8 cellular contexts compared by ENCODE assay signal in the genomic region with DNA sequence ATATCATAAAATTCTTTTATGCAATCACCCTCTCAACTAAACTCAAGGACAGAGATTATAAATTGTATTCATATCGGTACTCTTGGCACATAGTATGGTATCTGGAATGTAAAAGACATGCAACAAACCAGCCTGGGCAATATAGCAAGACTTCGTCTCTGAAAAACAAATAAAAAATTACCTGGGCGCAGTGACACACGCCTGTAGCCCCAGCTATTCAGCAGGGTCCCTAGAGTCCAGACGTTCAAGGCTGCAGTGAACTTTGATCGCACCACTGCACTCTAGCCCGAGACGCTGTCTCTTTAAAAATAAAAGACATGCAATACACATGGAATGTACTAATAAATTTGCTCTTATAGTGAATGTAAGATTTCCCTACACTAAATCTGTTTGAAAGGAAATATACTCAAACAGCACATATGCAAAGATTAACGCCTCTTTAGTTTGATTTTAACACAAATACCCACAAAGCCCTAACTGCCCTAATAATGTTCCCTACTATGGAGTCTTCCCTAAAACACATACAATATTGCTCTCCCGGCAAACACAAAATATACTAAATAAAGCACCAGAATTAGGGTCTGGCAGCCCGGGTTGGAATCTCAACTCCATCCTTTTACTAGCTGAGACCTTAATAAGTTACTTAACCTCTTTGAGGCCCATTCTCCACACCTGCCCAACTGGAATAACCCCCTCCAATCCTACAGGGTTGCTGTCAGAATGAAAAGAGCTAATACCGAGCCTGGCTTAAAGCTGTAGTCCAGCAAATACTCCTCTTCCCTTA. TPM values are rescaled to one million over a fixed set of nuclear protein-coding genes. Genes with fewer than 3 reads are reported as not detected.
DNase-seq lines count a peak whose midpoint lies in the region; ATAC-seq and TF ChIP-seq lines count a peak whose summit lies in the region.

No MANE protein-coding gene starts in this region.

- no peaks in the 10 kb centered on the region for H4K20me1 ChIP-seq in neural progenitor cell (ENCODE audit: low read depth)

- no peak for TF ChIP-seq CTCF in neural progenitor cell (IDR thresholded peaks at IDR 0.05)

- peaks cover 21% of the 10 kb centered on the region for H3K4me1 Mint-ChIP-seq in neural progenitor cell

- H3K9ac ChIP-seq in neural progenitor cell = no peak overlapping the region

- H3K27me3 Mint-ChIP-seq in neural progenitor cell (ENCODE audit: insufficient read depth, low read depth) = peaks cover 21% of the 10 kb centered on the region

- DNase-seq in COLO668 (lab: John Stamatoyannopoulos, UW; ENCODE audit: unreplicated experiment) (peak; percentile 10), NCI-H82 (lab: John Stamatoyannopoulos, UW) (peak; percentile 85), neural progenitor cell (ENCODE audit: low spot score) (peak; percentile 74), NCI-H510A treated with DMSO at 0.1 percent for 48 hours (lab: John Stamatoyannopoulos, UW) (no peak)
- no peak for DNase-seq in effector memory CD4-positive, alpha-beta T cell
- DNase-seq in effector CD4-positive, alpha-beta T cell = no peak

- H3K4me2 ChIP-seq in neural progenitor cell = peak overlapping the region; percentile 98

- H3K4me1 ChIP-seq in effector memory CD4-positive, alpha-beta T cell (ENCODE audit: control insufficient read depth, insufficient read depth, low read length, poor library complexity, severe bottlenecking) = peaks cover 17% of the 10 kb centered on the region
- peaks cover 14% of the 10 kb centered on the region for H3K4me1 ChIP-seq in neural progenitor cell

- peaks cover 7% of the 10 kb centered on the region for H3K9me3 Mint-ChIP-seq in neural progenitor cell

- H3K36me3 ChIP-seq in effector memory CD4-positive, alpha-beta T cell (ENCODE audit: control insufficient read depth, insufficient read depth, low read length) = no peaks in the 10 kb centered on the region
- H3K36me3 ChIP-seq in neural progenitor cell = no peaks in the 10 kb centered on the region

- peak overlapping the region; percentile 74 for H3K27ac ChIP-seq in effector memory CD4-positive, alpha-beta T cell (ENCODE audit: insufficient read depth, low read length, poor library complexity, severe bottlenecking)
- no peak overlapping the region for H3K27ac ChIP-seq in neural progenitor cell

- peak overlapping the region; percentile 90 for H3K4me3 Mint-ChIP-seq in neural progenitor cell

- no peaks in the 10 kb centered on the region for H3K79me2 ChIP-seq in neural progenitor cell (ENCODE audit: low read depth)

- no peaks in the 10 kb centered on the region for H3K27me3 ChIP-seq in effector memory CD4-positive, alpha-beta T cell (replicated peaks; ENCODE audit: control insufficient read depth, insufficient read depth, low read length, poor library complexity, severe bottlenecking)
- peaks cover 33% of the 10 kb centered on the region for H3K27me3 ChIP-seq in neural progenitor cell

- H3K9me3 ChIP-seq in effector memory CD4-positive, alpha-beta T cell (ENCODE audit: control insufficient read depth, low read length) = no peaks in the 10 kb centered on the region
- no peaks in the 10 kb centered on the region for H3K9me3 ChIP-seq in neural progenitor cell (ENCODE audit: low read depth)

- no peak overlapping the region for H3K27ac Mint-ChIP-seq in neural progenitor cell

- peak overlapping the region; percentile 98 for H2AFZ ChIP-seq in neural progenitor cell (replicated peaks)

- H3K4me3 ChIP-seq in effector memory CD4-positive, alpha-beta T cell (ENCODE audit: insufficient read depth, low read depth, low read length, poor library complexity, severe bottlenecking) = peak overlapping the region; percentile 89
- H3K4me3 ChIP-seq in neural progenitor cell = peak overlapping the region; percentile 73

- H3K36me3 Mint-ChIP-seq in neural progenitor cell = no peaks in the 10 kb centered on the region

- ATAC-seq in HG03039 (IDR thresholded peaks at IDR 0.05; ENCODE audit: unreplicated experiment) (no peak), HG02870 (IDR thresholded peaks at IDR 0.05; ENCODE audit: unreplicated experiment) (no peak)

- peaks cover 27% of the 10 kb centered on the region for H3F3A ChIP-seq in neural progenitor cell (ENCODE audit: low read depth)

RNA-seq across cellular contexts. Expression of gene ABCA5, which starts 1.2 kb away (rescaled TPM):
- total RNA-seq in neural progenitor cell (ENCODE audit: low replicate concordance) = 19.4 and 35.1 TPM in 2 replicates

Comparison
In these comparisons a context has a peak if more than half of its experiments do, and no peak if none do; other contexts are left out.
1. DNase-seq: peak in COLO668 (single experiment), NCI-H82 (single experiment) and neural progenitor cell (single experiment); none in effector memory CD4-positive, alpha-beta T cell (0 of 3), effector CD4-positive, alpha-beta T cell (single experiment) and NCI-H510A treated with DMSO at 0.1 percent for 48 hours (single experiment).